Comparison of ENCODE assay signal across 1 cellular context in genomic region chr11:60841797-60842687, GRCh38.
TF ChIP-seq lines count a peak whose summit lies in the region.

Gene CCDC86 (plus strand): TSS chr11:60842113. CDS start chr11:60842125, 12 bp downstream.

TF ChIP-seq in HepG2, 621 proteins besides CTCF, POLR2A, EP300 and RAD21 (continued from another document and continues in another):
- TF ChIP-seq NRL (CRISPR knock-in tag; IDR thresholded peaks at IDR 0.05; ENCODE audit: borderline replicate concordance) (peak; percentile 87), SP140L (CRISPR knock-in tag; IDR thresholded peaks at IDR 0.05; ENCODE audit: borderline replicate concordance) (no peak), NCOA1 (CRISPR knock-in tag; IDR thresholded peaks at IDR 0.05) (no peak), HINFP (CRISPR knock-in tag; IDR thresholded peaks at IDR 0.05; ENCODE audit: low read depth) (no peak), SUZ12 (IDR thresholded peaks at IDR 0.05; ENCODE audit: low read depth, low read length) (no peak), MIER2 (CRISPR knock-in tag; IDR thresholded peaks at IDR 0.05) (no peak), ZNF777 (CRISPR knock-in tag; IDR thresholded peaks at IDR 0.05) (no peak), ATRX (CRISPR knock-in tag; IDR thresholded peaks at IDR 0.05; ENCODE audit: borderline replicate concordance) (no peak), ZNF343 (CRISPR knock-in tag; IDR thresholded peaks at IDR 0.05) (peak; percentile 73; the same call in 1 of the 2 replicates), BATF2 (CRISPR knock-in tag; IDR thresholded peaks at IDR 0.05) (0 out of 2 replicates have a peak, but pooled peaks have one; percentile 12), YEATS2 (CRISPR knock-in tag; IDR thresholded peaks at IDR 0.05; ENCODE audit: borderline replicate concordance) (peak; percentile 95), ZFP36L2 (CRISPR knock-in tag; IDR thresholded peaks at IDR 0.05) (no peak), AHDC1 (CRISPR knock-in tag; IDR thresholded peaks at IDR 0.05; ENCODE audit: borderline replicate concordance) (no peak), ZNF589 (CRISPR knock-in tag; conservative IDR thresholded peaks at IDR 0.05) (peak; percentile 82; the same call in 1 of the 2 replicates), CENPX (CRISPR knock-in tag; IDR thresholded peaks at IDR 0.05) (no peak), ZNF333 (CRISPR knock-in tag; IDR thresholded peaks at IDR 0.05; ENCODE audit: borderline replicate concordance) (no peak; the same call in 1 of the 2 replicates), MAFK (conservative IDR thresholded peaks at IDR 0.05 in 1 of 2, IDR thresholded peaks at IDR 0.05 in 1 of 2; ENCODE audit: low read length in 2 of 2) (no peak; a peak in 1 of 4 replicates), FOXP4 (CRISPR knock-in tag; IDR thresholded peaks at IDR 0.05) (peak; percentile 74), ZSCAN29 (CRISPR knock-in tag; conservative IDR thresholded peaks at IDR 0.05) (no peak), SETDB1 (CRISPR knock-in tag; IDR thresholded peaks at IDR 0.05; ENCODE audit: borderline replicate concordance) (peak; percentile 65; the same call in 1 of the 2 replicates), SIN3A (IDR thresholded peaks at IDR 0.05; ENCODE audit: borderline replicate concordance, low read depth, low read length) (peak; percentile 98), RFX1 (IDR thresholded peaks at IDR 0.05) (no peak), ATF7 (IDR thresholded peaks at IDR 0.05) (peak; percentile 94), ATF7 (CRISPR knock-in tag; IDR thresholded peaks at IDR 0.05) (peak; percentile 84; the same call in 1 of the 2 replicates), ZNF792 (CRISPR knock-in tag; IDR thresholded peaks at IDR 0.05) (no peak; the same call in 1 of the 2 replicates), ZNF558 (CRISPR knock-in tag; IDR thresholded peaks at IDR 0.05; ENCODE audit: borderline replicate concordance) (peak; percentile 78; the same call in 1 of the 2 replicates), ZNF33A (CRISPR knock-in tag; IDR thresholded peaks at IDR 0.05; ENCODE audit: borderline replicate concordance) (0 out of 2 replicates have a peak, but pooled peaks have one; percentile 37), HNRNPK (IDR thresholded peaks at IDR 0.05; ENCODE audit: low read depth, low read length, poor library complexity, severe bottlenecking) (peak; percentile 69), FIP1L1 (IDR thresholded peaks at IDR 0.05; ENCODE audit: borderline replicate concordance, insufficient read depth, low read depth, low read length) (no peak), ZFP91 (CRISPR knock-in tag; IDR thresholded peaks at IDR 0.05; ENCODE audit: borderline replicate concordance) (peak; percentile 84), ZNF75D (CRISPR knock-in tag; IDR thresholded peaks at IDR 0.05; ENCODE audit: borderline replicate concordance) (no peak), HMG20B (CRISPR knock-in tag; conservative IDR thresholded peaks at IDR 0.05) (no peak), FOXC1 (CRISPR knock-in tag; IDR thresholded peaks at IDR 0.05; ENCODE audit: borderline replicate concordance) (peak; percentile 76), TBP (CRISPR knock-in tag; IDR thresholded peaks at IDR 0.05) (no peak), GLI4 (CRISPR knock-in tag; IDR thresholded peaks at IDR 0.05; ENCODE audit: borderline replicate concordance) (0 out of 2 replicates have a peak, but pooled peaks have one; percentile 59), ZNF326 (CRISPR knock-in tag; IDR thresholded peaks at IDR 0.05; ENCODE audit: borderline replicate concordance) (no peak), HNRNPUL1 (IDR thresholded peaks at IDR 0.05; ENCODE audit: low read depth, low read length) (no peak), TOPORS (CRISPR knock-in tag; IDR thresholded peaks at IDR 0.05) (0 out of 2 replicates have a peak, but pooled peaks have one; percentile 33), IKZF1 (IDR thresholded peaks at IDR 0.05) (no peak), TFDP1 (CRISPR knock-in tag; IDR thresholded peaks at IDR 0.05; ENCODE audit: borderline replicate concordance) (peak; percentile 93), NFE2L2 (IDR thresholded peaks at IDR 0.05; ENCODE audit: low read length) (no peak), NFATC3 (CRISPR knock-in tag; IDR thresholded peaks at IDR 0.05) (no peak), HMGA1 (CRISPR knock-in tag; conservative IDR thresholded peaks at IDR 0.05) (no peak), ZSCAN21 (CRISPR knock-in tag; IDR thresholded peaks at IDR 0.05; ENCODE audit: borderline replicate concordance) (peak; percentile 90; the same call in 1 of the 2 replicates), ELF1 (CRISPR knock-in tag; IDR thresholded peaks at IDR 0.05) (peak; percentile 83), ATF5 (CRISPR knock-in tag; IDR thresholded peaks at IDR 0.05; ENCODE audit: low read depth) (peak; percentile 9; the same call in 1 of the 2 replicates), ZNF160 (CRISPR knock-in tag; IDR thresholded peaks at IDR 0.05) (peak; percentile 83; the same call in 1 of the 2 replicates), ZNF34 (CRISPR knock-in tag; IDR thresholded peaks at IDR 0.05; ENCODE audit: borderline replicate concordance) (no peak; the same call in 1 of the 2 replicates), ZNF18 (CRISPR knock-in tag; IDR thresholded peaks at IDR 0.05; ENCODE audit: insufficient replicate concordance) (no peak), ZMYM3 (CRISPR knock-in tag; IDR thresholded peaks at IDR 0.05) (peak; percentile 65; the same call in 1 of the 2 replicates), ZNF468 (CRISPR knock-in tag; IDR thresholded peaks at IDR 0.05) (no peak), ZNF652 (CRISPR knock-in tag; IDR thresholded peaks at IDR 0.05; ENCODE audit: borderline replicate concordance, low read depth) (0 out of 2 replicates have a peak, but pooled peaks have one; percentile 22), ISL2 (CRISPR knock-in tag; IDR thresholded peaks at IDR 0.05) (peak; percentile 80; the same call in 1 of the 2 replicates), TOE1 (CRISPR knock-in tag; IDR thresholded peaks at IDR 0.05) (no peak; the same call in 1 of the 2 replicates), HIVEP1 (CRISPR knock-in tag; IDR thresholded peaks at IDR 0.05) (peak; percentile 64), DRAP1 (CRISPR knock-in tag; IDR thresholded peaks at IDR 0.05) (peak; percentile 57), NFIC (IDR thresholded peaks at IDR 0.05; ENCODE audit: low read length) (no peak), PHF5A (CRISPR knock-in tag; IDR thresholded peaks at IDR 0.05; ENCODE audit: low read depth, unreplicated experiment) (no peak), MEIS2 (CRISPR knock-in tag; IDR thresholded peaks at IDR 0.05) (peak; percentile 82; the same call in 1 of the 2 replicates)
